In the genomic region with DNA sequence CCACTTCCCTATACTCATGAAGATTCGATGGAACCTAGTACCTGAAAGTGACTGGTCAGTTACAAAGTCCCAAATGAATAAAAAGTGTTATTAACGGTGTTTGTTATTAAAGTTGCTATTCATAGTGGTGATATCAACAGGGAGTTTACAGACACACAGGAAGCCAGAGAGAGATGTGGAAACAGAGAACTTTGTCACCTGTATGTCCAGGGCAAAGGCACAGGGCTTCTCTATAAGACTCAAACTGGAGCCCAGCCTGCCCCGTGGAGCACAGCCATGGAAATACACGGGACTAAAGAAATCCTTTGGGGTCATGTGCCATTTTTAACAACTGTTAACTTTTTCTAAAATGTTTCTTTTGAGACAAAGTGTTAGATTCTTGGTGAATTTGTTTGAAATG, we compare ENCODE assay signal across 1 cellular context.
TF ChIP-seq lines count a peak whose summit lies in the region.

No MANE protein-coding gene starts in this region.

TF ChIP-seq in liver, 16 proteins besides CTCF, POLR2A, EP300 and RAD21 (continued from another document):
- TF ChIP-seq ZBTB33 (IDR thresholded peaks at IDR 0.05) (no peak), HNF4A (conservative IDR thresholded peaks at IDR 0.05) (peak; percentile 71 to 82), FOXA1 (IDR thresholded peaks at IDR 0.05) (no peak), GABPA (IDR thresholded peaks at IDR 0.05 in 1 of 2, conservative IDR thresholded peaks at IDR 0.05 in 1 of 2) (no peak), RXRA (IDR thresholded peaks at IDR 0.05) (no peak), SP1 (IDR thresholded peaks at IDR 0.05) (peak; percentile 18)
